ENCODE assay signal across 1 cellular context in the genomic region with DNA sequence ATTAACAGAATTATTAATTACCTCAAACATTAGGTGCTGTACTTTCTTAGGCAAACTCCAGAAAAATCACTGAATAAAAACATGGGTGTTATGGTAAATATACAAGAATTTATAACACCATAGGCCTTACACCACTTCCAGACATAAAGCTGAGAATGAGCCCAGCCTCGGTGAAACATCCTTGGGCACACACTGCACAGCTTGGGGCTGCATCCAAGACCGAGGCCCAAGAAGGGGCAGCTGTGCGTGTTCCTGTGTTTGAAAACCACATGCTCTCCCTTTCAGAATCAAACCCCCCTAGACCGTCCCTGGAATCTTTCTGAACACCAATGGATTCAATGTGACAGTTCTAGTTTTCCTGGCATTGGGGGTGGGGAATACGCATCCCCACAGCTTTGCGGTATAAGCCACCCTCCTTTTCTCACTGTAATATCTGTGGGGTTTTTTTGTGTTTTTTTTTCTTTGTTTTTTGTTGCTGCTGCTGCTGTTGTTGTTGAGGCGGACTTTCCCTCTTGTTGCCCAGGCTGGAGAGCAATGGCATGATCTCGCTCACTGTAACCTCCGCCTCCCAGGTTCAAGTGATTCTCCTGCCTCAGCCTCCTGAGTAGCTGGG.
TF ChIP-seq lines count a peak whose summit lies in the region.

No MANE protein-coding gene starts in this region.

TF ChIP-seq in HEK293, 187 proteins besides CTCF, POLR2A, EP300 and RAD21:
- no peak for TF ChIP-seq ZNF624 (tag by site-specific recombination; IDR thresholded peaks at IDR 0.05)
- TF ChIP-seq, protein P1, sequence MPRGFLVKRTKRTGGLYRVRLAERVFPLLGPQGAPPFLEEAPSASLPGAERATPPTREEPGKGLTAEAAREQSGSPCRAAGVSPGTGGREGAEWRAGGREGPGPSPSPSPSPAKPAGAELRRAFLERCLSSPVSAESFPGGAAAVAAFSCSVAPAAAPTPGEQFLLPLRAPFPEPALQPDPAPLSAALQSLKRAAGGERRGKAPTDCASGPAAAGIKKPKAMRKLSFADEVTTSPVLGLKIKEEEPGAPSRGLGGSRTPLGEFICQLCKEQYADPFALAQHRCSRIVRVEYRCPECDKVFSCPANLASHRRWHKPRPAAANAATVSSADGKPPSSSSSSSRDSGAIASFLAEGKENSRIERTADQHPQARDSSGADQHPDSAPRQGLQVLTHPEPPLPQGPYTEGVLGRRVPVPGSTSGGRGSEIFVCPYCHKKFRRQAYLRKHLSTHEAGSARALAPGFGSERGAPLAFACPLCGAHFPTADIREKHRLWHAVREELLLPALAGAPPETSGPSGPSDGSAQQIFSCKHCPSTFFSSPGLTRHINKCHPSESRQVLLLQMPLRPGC (tag by site-specific recombination; IDR thresholded peaks at IDR 0.05): no peak
- TF ChIP-seq, protein P2, sequence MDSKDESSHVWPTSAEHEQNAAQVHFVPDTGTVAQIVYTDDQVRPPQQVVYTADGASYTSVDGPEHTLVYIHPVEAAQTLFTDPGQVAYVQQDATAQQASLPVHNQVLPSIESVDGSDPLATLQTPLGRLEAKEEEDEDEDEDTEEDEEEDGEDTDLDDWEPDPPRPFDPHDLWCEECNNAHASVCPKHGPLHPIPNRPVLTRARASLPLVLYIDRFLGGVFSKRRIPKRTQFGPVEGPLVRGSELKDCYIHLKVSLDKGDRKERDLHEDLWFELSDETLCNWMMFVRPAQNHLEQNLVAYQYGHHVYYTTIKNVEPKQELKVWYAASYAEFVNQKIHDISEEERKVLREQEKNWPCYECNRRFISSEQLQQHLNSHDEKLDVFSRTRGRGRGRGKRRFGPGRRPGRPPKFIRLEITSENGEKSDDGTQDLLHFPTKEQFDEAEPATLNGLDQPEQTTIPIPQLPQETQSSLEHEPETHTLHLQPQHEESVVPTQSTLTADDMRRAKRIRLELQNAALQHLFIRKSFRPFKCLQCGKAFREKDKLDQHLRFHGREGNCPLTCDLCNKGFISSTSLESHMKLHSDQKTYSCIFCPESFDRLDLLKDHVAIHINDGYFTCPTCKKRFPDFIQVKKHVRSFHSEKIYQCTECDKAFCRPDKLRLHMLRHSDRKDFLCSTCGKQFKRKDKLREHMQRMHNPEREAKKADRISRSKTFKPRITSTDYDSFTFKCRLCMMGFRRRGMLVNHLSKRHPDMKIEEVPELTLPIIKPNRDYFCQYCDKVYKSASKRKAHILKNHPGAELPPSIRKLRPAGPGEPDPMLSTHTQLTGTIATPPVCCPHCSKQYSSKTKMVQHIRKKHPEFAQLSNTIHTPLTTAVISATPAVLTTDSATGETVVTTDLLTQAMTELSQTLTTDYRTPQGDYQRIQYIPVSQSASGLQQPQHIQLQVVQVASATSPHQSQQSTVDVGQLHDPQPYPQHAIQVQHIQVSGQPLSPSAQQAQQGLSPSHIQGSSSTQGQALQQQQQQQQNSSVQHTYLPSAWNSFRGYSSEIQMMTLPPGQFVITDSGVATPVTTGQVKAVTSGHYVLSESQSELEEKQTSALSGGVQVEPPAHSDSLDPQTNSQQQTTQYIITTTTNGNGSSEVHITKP (tag by site-specific recombination; IDR thresholded peaks at IDR 0.05): 0 out of 2 replicates have a peak, but pooled peaks have one; percentile 33
- no peak for TF ChIP-seq ZNF391 (tag by site-specific recombination; IDR thresholded peaks at IDR 0.05; ENCODE audit: borderline replicate concordance, low read depth)
- TF ChIP-seq SCRT2 (tag by site-specific recombination; IDR thresholded peaks at IDR 0.05): no peak
- TF ChIP-seq, protein P3, sequence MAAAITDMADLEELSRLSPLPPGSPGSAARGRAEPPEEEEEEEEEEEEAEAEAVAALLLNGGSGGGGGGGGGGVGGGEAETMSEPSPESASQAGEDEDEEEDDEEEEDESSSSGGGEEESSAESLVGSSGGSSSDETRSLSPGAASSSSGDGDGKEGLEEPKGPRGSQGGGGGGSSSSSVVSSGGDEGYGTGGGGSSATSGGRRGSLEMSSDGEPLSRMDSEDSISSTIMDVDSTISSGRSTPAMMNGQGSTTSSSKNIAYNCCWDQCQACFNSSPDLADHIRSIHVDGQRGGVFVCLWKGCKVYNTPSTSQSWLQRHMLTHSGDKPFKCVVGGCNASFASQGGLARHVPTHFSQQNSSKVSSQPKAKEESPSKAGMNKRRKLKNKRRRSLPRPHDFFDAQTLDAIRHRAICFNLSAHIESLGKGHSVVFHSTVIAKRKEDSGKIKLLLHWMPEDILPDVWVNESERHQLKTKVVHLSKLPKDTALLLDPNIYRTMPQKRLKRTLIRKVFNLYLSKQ (tag by site-specific recombination; IDR thresholded peaks at IDR 0.05; ENCODE audit: borderline replicate concordance): no peak
- TF ChIP-seq, protein P4, sequence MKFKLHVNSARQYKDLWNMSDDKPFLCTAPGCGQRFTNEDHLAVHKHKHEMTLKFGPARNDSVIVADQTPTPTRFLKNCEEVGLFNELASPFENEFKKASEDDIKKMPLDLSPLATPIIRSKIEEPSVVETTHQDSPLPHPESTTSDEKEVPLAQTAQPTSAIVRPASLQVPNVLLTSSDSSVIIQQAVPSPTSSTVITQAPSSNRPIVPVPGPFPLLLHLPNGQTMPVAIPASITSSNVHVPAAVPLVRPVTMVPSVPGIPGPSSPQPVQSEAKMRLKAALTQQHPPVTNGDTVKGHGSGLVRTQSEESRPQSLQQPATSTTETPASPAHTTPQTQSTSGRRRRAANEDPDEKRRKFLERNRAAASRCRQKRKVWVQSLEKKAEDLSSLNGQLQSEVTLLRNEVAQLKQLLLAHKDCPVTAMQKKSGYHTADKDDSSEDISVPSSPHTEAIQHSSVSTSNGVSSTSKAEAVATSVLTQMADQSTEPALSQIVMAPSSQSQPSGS (tag by site-specific recombination; IDR thresholded peaks at IDR 0.05; ENCODE audit: low read depth): no peak
- no peak for TF ChIP-seq ZNF335 (tag by site-specific recombination; conservative IDR thresholded peaks at IDR 0.05)
